ENCODE assay signal across 8 cellular contexts in genomic region chr17:35747540-35748017, GRCh38. TPM values are rescaled to one million over a fixed set of nuclear protein-coding genes. Genes with fewer than 3 reads are reported as not detected.
DNase-seq lines count a peak whose midpoint lies in the region; ATAC-seq and TF ChIP-seq lines count a peak whose summit lies in the region.

No MANE protein-coding gene starts in this region.

- H3K27ac Mint-ChIP-seq in activated T-helper 17 cell treated with anti-CD3 and anti-CD28 coated beads, Interleukin-2, amount 50 U/mL, for 72 hours = no peak overlapping the region
- H3K27ac Mint-ChIP-seq in osteocyte (ENCODE audit: unreplicated experiment) = no peak overlapping the region

- H3K4me1 Mint-ChIP-seq in activated T-helper 17 cell treated with anti-CD3 and anti-CD28 coated beads, Interleukin-2, amount 50 U/mL, for 72 hours = no peaks in the 10 kb centered on the region
- peaks cover 8% of the 10 kb centered on the region for H3K4me1 Mint-ChIP-seq in osteocyte (ENCODE audit: unreplicated experiment)

- H3K9me3 ChIP-seq in DND-41 (ENCODE audit: insufficient read depth, low read length, severe bottlenecking) = no peaks in the 10 kb centered on the region
- no peaks in the 10 kb centered on the region for H3K9me3 ChIP-seq in Karpas-422 (ENCODE audit: low read length)
- H3K9me3 ChIP-seq in thyroid gland = no peaks in the 10 kb centered on the region

- intact Hi-C loops in thyroid gland (cut with DNase I) = loop anchor here (5.0 kb wide), 1 partner anchor 135 kb away; no protein-coding TSS in a partner anchor

- peaks cover 11% of the 10 kb centered on the region for H3K4me1 ChIP-seq in DND-41 (ENCODE audit: insufficient read depth, low read length)
- no peaks in the 10 kb centered on the region for H3K4me1 ChIP-seq in Karpas-422 (ENCODE audit: low read length)
- H3K4me1 ChIP-seq in foreskin keratinocyte = peaks cover 5% of the 10 kb centered on the region
- H3K4me1 ChIP-seq in thyroid gland = peaks cover 5% of the 10 kb centered on the region in 2 donors

- no peak overlapping the region for H3K27ac ChIP-seq in DND-41 (ENCODE audit: low read length)
- H3K27ac ChIP-seq in Karpas-422 (ENCODE audit: low read length) = no peak overlapping the region
- peak overlapping the region; percentile 49 for H3K27ac ChIP-seq in RWPE1
- H3K27ac ChIP-seq in foreskin keratinocyte = no peak overlapping the region
- H3K27ac ChIP-seq in thyroid gland = no peak overlapping the region

- H3K9ac ChIP-seq in DND-41 (ENCODE audit: low read depth, low read length) (no peak overlapping the region), Karpas-422 (ENCODE audit: low read length) (no peak overlapping the region)

- no peak overlapping the region for H3K4me2 ChIP-seq in DND-41 (ENCODE audit: insufficient read depth, low read length)
- no peak overlapping the region for H3K4me2 ChIP-seq in Karpas-422 (ENCODE audit: low read depth, low read length, poor library complexity, severe bottlenecking)

- peaks cover 26% of the 10 kb centered on the region for H3K27me3 ChIP-seq in DND-41 (ENCODE audit: insufficient read depth, low read length, poor library complexity)
- H3K27me3 ChIP-seq in Karpas-422 (ENCODE audit: low read length) = no peaks in the 10 kb centered on the region
- H3K27me3 ChIP-seq in foreskin keratinocyte = peaks cover 45% of the 10 kb centered on the region
- no peaks in the 10 kb centered on the region for H3K27me3 ChIP-seq in thyroid gland

- no peak overlapping the region for H3K4me3 Mint-ChIP-seq in activated T-helper 17 cell treated with anti-CD3 and anti-CD28 coated beads, Interleukin-2, amount 50 U/mL, for 72 hours
- H3K4me3 Mint-ChIP-seq in osteocyte (ENCODE audit: unreplicated experiment) = no peak overlapping the region

- peaks cover 9% of the 10 kb centered on the region for H4K20me1 ChIP-seq in DND-41 (ENCODE audit: insufficient read depth, low read length)
- 0 out of 2 replicates have a peak, but pooled peaks cover 4% of the 10 kb centered on the region for H4K20me1 ChIP-seq in Karpas-422 (ENCODE audit: insufficient read depth, low read depth, low read length)

- H3K9me2 ChIP-seq in Karpas-422 (replicated peaks; ENCODE audit: insufficient read depth, low read length) = no peaks in the 10 kb centered on the region

- peaks cover 29% of the 10 kb centered on the region for H3K27me3 Mint-ChIP-seq in activated T-helper 17 cell treated with anti-CD3 and anti-CD28 coated beads, Interleukin-2, amount 50 U/mL, for 72 hours
- peaks cover 32% of the 10 kb centered on the region for H3K27me3 Mint-ChIP-seq in osteocyte (ENCODE audit: unreplicated experiment)

- DNase-seq in DND-41 (peak; percentile 81), Karpas-422 (peak; percentile 92), RWPE1 (ENCODE audit: low spot score) (peak; percentile 78), foreskin keratinocyte (peak in 1 of 2 donors; percentile 48), osteocyte (ENCODE audit: extremely low spot score, unreplicated experiment) (peak; percentile 90), thyroid gland (peak; percentile 81 to 83)

- POLR2A ChIA-PET in RWPE1 (lab: Yijun Ruan, JAX; ENCODE audit: low non-redundant PET) = interaction anchor here (0.6 kb wide), 2 partner anchors 109 to 130 kb away, joined by 3 read pairs; no protein-coding TSS in a partner anchor

- ATAC-seq in DND-41 (ENCODE audit: insufficient read depth, low read depth) (peak; percentile 93), foreskin keratinocyte (peak; percentile 75), HG03521 (IDR thresholded peaks at IDR 0.05; ENCODE audit: unreplicated experiment) (no peak)
- peak; percentile 90 for ATAC-seq in activated T-helper 17 cell treated with anti-CD3 and anti-CD28 coated beads, Interleukin-2, amount 50 U/mL, for 72 hours (replicated peaks)

- H3K36me3 ChIP-seq in DND-41 (ENCODE audit: insufficient read depth, low read length) (no peaks in the 10 kb centered on the region), Karpas-422 (ENCODE audit: insufficient read depth, low read length) (no peaks in the 10 kb centered on the region), thyroid gland (no peaks in the 10 kb centered on the region)

- H2AFZ ChIP-seq in DND-41 (ENCODE audit: low read depth, low read length) (no peak overlapping the region), Karpas-422 (ENCODE audit: low read length) (no peak overlapping the region)

- no peaks in the 10 kb centered on the region for H3K36me3 Mint-ChIP-seq in activated T-helper 17 cell treated with anti-CD3 and anti-CD28 coated beads, Interleukin-2, amount 50 U/mL, for 72 hours (ENCODE audit: low read depth)
- H3K36me3 Mint-ChIP-seq in osteocyte (ENCODE audit: unreplicated experiment) = no peaks in the 10 kb centered on the region

- no peaks in the 10 kb centered on the region for H3K9me3 Mint-ChIP-seq in activated T-helper 17 cell treated with anti-CD3 and anti-CD28 coated beads, Interleukin-2, amount 50 U/mL, for 72 hours
- H3K9me3 Mint-ChIP-seq in osteocyte (ENCODE audit: unreplicated experiment) = no peaks in the 10 kb centered on the region

- CTCF ChIA-PET in RWPE1 (lab: Yijun Ruan, JAX) = interaction anchor here (0.5 to 2.1 kb wide), 32 partner anchors 9 to 606 kb away, joined by 3 to 64 read pairs (median 3); partner anchors contain the start of genes AP2B1 and RASL10B

- no peak overlapping the region for H3K4me3 ChIP-seq in DND-41 (ENCODE audit: low read depth in 1 of 2, low read length in 2 of 2)
- no peak overlapping the region for H3K4me3 ChIP-seq in Karpas-422 (ENCODE audit: low read length)
- no peak overlapping the region for H3K4me3 ChIP-seq in thyroid gland (replicated peaks in 1 of 3)

- TF ChIP-seq POLR2A in thyroid gland (IDR thresholded peaks at IDR 0.05) = no peak

- TF ChIP-seq CTCF in DND-41 (IDR thresholded peaks at IDR 0.05; ENCODE audit: borderline replicate concordance, extremely low read depth, low read length, poor library complexity, severe bottlenecking) (peak; percentile 96), RWPE1 (conservative IDR thresholded peaks at IDR 0.05; ENCODE audit: low read depth) (peak; percentile 86), foreskin keratinocyte (conservative IDR thresholded peaks at IDR 0.05) (peak; percentile 91), osteocyte (IDR thresholded peaks at IDR 0.05) (peak; percentile 91), thyroid gland (IDR thresholded peaks at IDR 0.05) (peak; percentile 82 to 94 (median 90))

- 4 to 25% methylated on average over 5 to 12 of the region's 12 CpGs for WGBS in thyroid gland, 2 donors

- H3K79me2 ChIP-seq in DND-41 (ENCODE audit: insufficient read depth, low read length) (no peaks in the 10 kb centered on the region), Karpas-422 (ENCODE audit: low read length) (no peaks in the 10 kb centered on the region)

RNA-seq across cellular contexts. Expression of gene GAS2L2, which starts 5.5 kb away (rescaled TPM):
- total RNA-seq in Karpas-422 (2014; rRNA removed; shearing (Covaris generic); ENCODE audit: low replicate concordance) = 0.07 TPM in 1 of 2 replicates, not detected in the other
- not detected for total RNA-seq in activated T-helper 17 cell treated with anti-CD3 and anti-CD28 coated beads, Interleukin-2, amount 50 U/mL, for 72 hours
- total RNA-seq in foreskin keratinocyte (not detected in 2 replicates), osteocyte (not detected in 2 replicates), thyroid gland (not detected)
- not detected in 2 replicates for polyA plus RNA-seq in foreskin keratinocyte

RNA-seq across cellular contexts. Expression of gene C17orf50, which starts 13.1 kb away (rescaled TPM):
- total RNA-seq in Karpas-422 (2014; rRNA removed; shearing (Covaris generic); ENCODE audit: low replicate concordance) = not detected in 2 replicates
- not detected for total RNA-seq in activated T-helper 17 cell treated with anti-CD3 and anti-CD28 coated beads, Interleukin-2, amount 50 U/mL, for 72 hours
- total RNA-seq in foreskin keratinocyte (not detected in 2 replicates), osteocyte (not detected in 2 replicates), thyroid gland (under 1 TPM in 1 of 4 donors, not detected in 3; 0.40 TPM)
- not detected in 2 replicates for polyA plus RNA-seq in foreskin keratinocyte

RNA-seq across cellular contexts. Expression of gene RASL10B, which starts 16.1 kb away (rescaled TPM):
- total RNA-seq in Karpas-422 (2014; rRNA removed; shearing (Covaris generic); ENCODE audit: low replicate concordance) = not detected in 2 replicates
- under 1 TPM; 0.16 to 0.63 TPM for total RNA-seq in activated T-helper 17 cell treated with anti-CD3 and anti-CD28 coated beads, Interleukin-2, amount 50 U/mL, for 72 hours
- total RNA-seq in foreskin keratinocyte = 0.17 and 0.21 TPM in 2 replicates
- 0.11 and 0.29 TPM in 2 replicates for polyA plus RNA-seq in foreskin keratinocyte
- 15.6 and 16.2 TPM in 2 replicates for total RNA-seq in osteocyte
- 10 to 100 TPM in 1 of 4 donors, 1 to 10 TPM in 2, under 1 TPM in 1; 0.94 to 14.5 (median 3.5) TPM for total RNA-seq in thyroid gland

RNA-seq across cellular contexts. Expression of gene MMP28, which starts 47.9 kb away (rescaled TPM):
- not detected in 2 replicates for total RNA-seq in Karpas-422 (2014; rRNA removed; shearing (Covaris generic); ENCODE audit: low replicate concordance)
- not detected for total RNA-seq in activated T-helper 17 cell treated with anti-CD3 and anti-CD28 coated beads, Interleukin-2, amount 50 U/mL, for 72 hours
- total RNA-seq in foreskin keratinocyte (4.1 and 4.5 TPM in 2 replicates), osteocyte (0.73 and 0.75 TPM in 2 replicates), thyroid gland (10 to 100 TPM; 12.4 to 48.0 (median 28.6) TPM)
- 4.5 and 5.5 TPM in 2 replicates for polyA plus RNA-seq in foreskin keratinocyte
